ENCODE assay signal across 16 cellular contexts in the genomic region with DNA sequence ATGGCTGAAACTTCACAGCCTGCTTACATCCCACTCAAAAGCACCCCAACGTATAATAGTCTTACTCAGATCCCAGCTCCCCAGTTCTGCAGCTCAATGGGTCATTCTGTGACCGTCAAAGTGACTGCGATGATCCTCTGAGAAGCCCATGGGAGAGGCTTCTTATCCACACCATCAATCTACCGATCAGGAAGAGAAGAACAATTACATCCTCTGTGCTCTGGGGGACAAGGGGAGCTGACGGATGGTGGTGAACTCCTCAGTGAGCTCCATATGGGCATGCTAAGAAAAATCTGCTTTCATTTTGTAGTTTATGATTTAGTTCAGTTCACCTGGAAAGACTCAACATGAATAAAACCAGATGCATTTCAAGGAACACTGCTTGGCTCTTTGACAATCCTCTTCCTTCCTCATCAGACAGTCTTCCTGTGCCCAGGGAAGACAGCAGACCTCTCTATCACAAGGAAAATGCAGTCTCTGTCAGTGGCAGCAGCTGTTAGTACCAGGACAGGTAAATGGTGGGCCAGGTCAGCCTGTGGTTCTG.
DNase-seq lines count a peak whose midpoint lies in the region; ATAC-seq and TF ChIP-seq lines count a peak whose summit lies in the region.
"Had no signal": no experiment of that assay in that cellular context is flagged by ENCODE, and none has a peak within 500 bp of the region (broad histone marks: within the 10 kb centered on the region; RNA-seq: fewer than 3 reads in every experiment).

No MANE protein-coding gene starts in this region.

- H3K4me3 ChIP-seq in uterus, result no peak overlapping the region
- H3K4me3 ChIP-seq: thoracic aorta had no signal

- no peak for TF ChIP-seq POLR2A in uterus (IDR thresholded peaks at IDR 0.05)

- H3K27me3 Mint-ChIP-seq in activated naive CD4-positive, alpha-beta T cell treated with anti-CD3 and anti-CD28 coated beads, Interleukin-2, amount 50 U/mL, for 24 hours, result no peaks in the 10 kb centered on the region
- no peaks in the 10 kb centered on the region for H3K27me3 Mint-ChIP-seq in memory B cell

- no peaks in the 10 kb centered on the region for H3K36me3 ChIP-seq in uterus
- H3K36me3 ChIP-seq: thoracic aorta had no signal

- H3K27ac ChIP-seq in uterus, result peak overlapping the region; percentile 66 to 79
- H3K27ac ChIP-seq: thoracic aorta had no signal

- no peaks in the 10 kb centered on the region for H3K9me3 ChIP-seq in uterus
- H3K9me3 ChIP-seq: thoracic aorta had no signal

- intact Hi-C loops in uterus (cut with DNase I; ENCODE audit: low total_unique reads), result no loop called here

- ATAC-seq in SK-N-SH treated with all-trans-retinoic acid at 6 μM for 48 hours, result peak; percentile 55
- ATAC-seq in memory B cell (ENCODE audit: low read depth), result no peak
- ATAC-seq in GM19351 (IDR thresholded peaks at IDR 0.05; ENCODE audit: unreplicated experiment), result no peak
- ATAC-seq: Panc1, WTC11 had no signal

- H3K36me3 Mint-ChIP-seq in activated naive CD4-positive, alpha-beta T cell treated with anti-CD3 and anti-CD28 coated beads, Interleukin-2, amount 50 U/mL, for 24 hours, result peaks cover 12% of the 10 kb centered on the region
- H3K36me3 Mint-ChIP-seq in memory B cell, result peaks cover 13% of the 10 kb centered on the region
- H3K36me3 Mint-ChIP-seq: WTC11 had no signal

- peak overlapping the region; percentile 33 for H3K4me3 Mint-ChIP-seq in activated naive CD4-positive, alpha-beta T cell treated with anti-CD3 and anti-CD28 coated beads, Interleukin-2, amount 50 U/mL, for 24 hours
- peak overlapping the region; percentile 68 for H3K4me3 Mint-ChIP-seq in memory B cell
- H3K4me3 Mint-ChIP-seq: WTC11 had no signal

- H3K27ac Mint-ChIP-seq in activated naive CD4-positive, alpha-beta T cell treated with anti-CD3 and anti-CD28 coated beads, Interleukin-2, amount 50 U/mL, for 24 hours, result peak overlapping the region; percentile 82
- peak overlapping the region; percentile 90 for H3K27ac Mint-ChIP-seq in memory B cell
- H3K27ac Mint-ChIP-seq: progenitor cell of endocrine pancreas, WTC11 had no signal

- no peaks in the 10 kb centered on the region for H3K27me3 ChIP-seq in uterus
- H3K27me3 ChIP-seq: dorsolateral prefrontal cortex had no signal

- peaks cover 81% of the 10 kb centered on the region for H3K4me1 Mint-ChIP-seq in activated naive CD4-positive, alpha-beta T cell treated with anti-CD3 and anti-CD28 coated beads, Interleukin-2, amount 50 U/mL, for 24 hours
- peaks cover 60% of the 10 kb centered on the region for H3K4me1 Mint-ChIP-seq in memory B cell

- no peak for DNase-seq in activated naive CD4-positive, alpha-beta T cell treated with anti-CD3 and anti-CD28 coated beads, Interleukin-2, amount 50 U/mL, for 16 hours
- DNase-seq in memory B cell (ENCODE audit: low spot score in 2 of 2) (no peak), uterus (no peak), DMS79 (lab: John Stamatoyannopoulos, UW) (no peak), NCI-H2171 (lab: John Stamatoyannopoulos, UW) (no peak)
- DNase-seq: ACHN, Calu3, dorsolateral prefrontal cortex, NCI-H146 had no signal

- peaks cover 0 to 25% of the 10 kb centered on the region in 2 donors for H3K4me1 ChIP-seq in uterus

- no peak for TF ChIP-seq CTCF in uterus (IDR thresholded peaks at IDR 0.05)

- H3K9me3 Mint-ChIP-seq in activated naive CD4-positive, alpha-beta T cell treated with anti-CD3 and anti-CD28 coated beads, Interleukin-2, amount 50 U/mL, for 24 hours, result no peaks in the 10 kb centered on the region
- no peaks in the 10 kb centered on the region for H3K9me3 Mint-ChIP-seq in memory B cell

TF ChIP-seq in SK-N-SH treated with all-trans-retinoic acid at 6 μM for 48 hours, 23 proteins besides CTCF, POLR2A, EP300 and RAD21:
- TF ChIP-seq, protein P1, sequence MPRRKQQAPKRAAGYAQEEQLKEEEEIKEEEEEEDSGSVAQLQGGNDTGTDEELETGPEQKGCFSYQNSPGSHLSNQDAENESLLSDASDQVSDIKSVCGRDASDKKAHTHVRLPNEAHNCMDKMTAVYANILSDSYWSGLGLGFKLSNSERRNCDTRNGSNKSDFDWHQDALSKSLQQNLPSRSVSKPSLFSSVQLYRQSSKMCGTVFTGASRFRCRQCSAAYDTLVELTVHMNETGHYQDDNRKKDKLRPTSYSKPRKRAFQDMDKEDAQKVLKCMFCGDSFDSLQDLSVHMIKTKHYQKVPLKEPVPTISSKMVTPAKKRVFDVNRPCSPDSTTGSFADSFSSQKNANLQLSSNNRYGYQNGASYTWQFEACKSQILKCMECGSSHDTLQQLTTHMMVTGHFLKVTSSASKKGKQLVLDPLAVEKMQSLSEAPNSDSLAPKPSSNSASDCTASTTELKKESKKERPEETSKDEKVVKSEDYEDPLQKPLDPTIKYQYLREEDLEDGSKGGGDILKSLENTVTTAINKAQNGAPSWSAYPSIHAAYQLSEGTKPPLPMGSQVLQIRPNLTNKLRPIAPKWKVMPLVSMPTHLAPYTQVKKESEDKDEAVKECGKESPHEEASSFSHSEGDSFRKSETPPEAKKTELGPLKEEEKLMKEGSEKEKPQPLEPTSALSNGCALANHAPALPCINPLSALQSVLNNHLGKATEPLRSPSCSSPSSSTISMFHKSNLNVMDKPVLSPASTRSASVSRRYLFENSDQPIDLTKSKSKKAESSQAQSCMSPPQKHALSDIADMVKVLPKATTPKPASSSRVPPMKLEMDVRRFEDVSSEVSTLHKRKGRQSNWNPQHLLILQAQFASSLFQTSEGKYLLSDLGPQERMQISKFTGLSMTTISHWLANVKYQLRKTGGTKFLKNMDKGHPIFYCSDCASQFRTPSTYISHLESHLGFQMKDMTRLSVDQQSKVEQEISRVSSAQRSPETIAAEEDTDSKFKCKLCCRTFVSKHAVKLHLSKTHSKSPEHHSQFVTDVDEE (CRISPR knock-in tag; IDR thresholded peaks at IDR 0.05), result peak; percentile 25; the same call in 1 of the 2 replicates
- TF ChIP-seq ESRRG (CRISPR knock-in tag; IDR thresholded peaks at IDR 0.05), result no peak
